Comparison of ENCODE assay signal across 1 cellular context in the genomic region with DNA sequence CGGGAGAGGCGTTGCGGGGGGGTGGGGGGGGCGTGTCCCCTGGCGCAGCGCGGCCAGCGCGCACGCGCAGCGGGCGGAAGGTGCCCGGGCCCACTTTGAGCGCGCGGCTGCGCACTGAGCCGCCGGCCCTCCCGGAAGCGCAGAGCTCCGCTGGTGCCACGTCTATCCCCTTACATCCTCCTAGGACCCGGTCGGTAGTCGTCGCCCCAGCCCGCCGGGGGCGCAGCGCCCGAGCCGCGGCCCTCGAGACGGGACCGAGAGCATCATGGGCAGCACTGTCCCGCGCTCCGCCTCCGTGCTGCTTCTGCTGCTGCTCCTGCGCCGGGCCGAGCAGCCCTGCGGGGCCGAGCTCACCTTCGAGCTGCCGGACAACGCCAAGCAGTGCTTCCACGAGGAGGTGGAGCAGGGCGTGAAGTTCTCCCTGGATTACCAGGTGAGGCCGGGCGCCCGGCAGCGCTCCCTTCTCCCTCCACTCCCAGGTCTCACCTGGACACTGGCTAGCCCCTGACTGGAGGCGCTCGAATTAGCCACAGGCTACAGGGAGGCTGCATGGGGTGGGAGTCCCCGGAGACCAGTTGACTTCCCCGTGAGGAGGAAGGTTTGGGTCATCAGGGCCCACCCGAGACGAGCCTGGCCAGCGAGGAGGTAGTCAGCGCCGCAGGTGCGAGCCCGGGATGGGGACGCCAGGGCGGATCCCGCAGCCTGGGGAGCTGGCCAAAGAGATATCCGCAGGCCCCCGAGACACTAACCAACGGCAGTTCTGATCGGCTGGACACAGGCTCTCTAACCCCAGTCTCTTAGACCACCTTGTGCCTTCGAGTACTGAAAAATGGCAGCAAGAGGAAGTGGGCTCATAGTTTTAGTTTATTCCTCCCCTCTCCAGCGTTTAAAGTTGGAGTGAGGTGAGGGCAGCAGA.
TF ChIP-seq lines count a peak whose summit lies in the region.

A gene (plus strand): TSS at position 128 of the 916 bp plus-strand sequence. CDS start 138 bp downstream, at position 266.

TF ChIP-seq in IMR-90, 13 proteins besides CTCF, POLR2A, EP300 and RAD21:
- TF ChIP-seq BHLHE40 (IDR thresholded peaks at IDR 0.05; ENCODE audit: low read depth, low read length) (0 out of 2 replicates have a peak, but pooled peaks have one; percentile 1), MAZ (IDR thresholded peaks at IDR 0.05; ENCODE audit: borderline replicate concordance, low read depth, low read length) (peak; percentile 54; the same call in 1 of the 2 replicates), MXI1 (IDR thresholded peaks at IDR 0.05; ENCODE audit: borderline replicate concordance, low read depth, low read length) (peak; percentile 63; the same call in 1 of the 2 replicates)
- TF ChIP-seq, protein P1, sequence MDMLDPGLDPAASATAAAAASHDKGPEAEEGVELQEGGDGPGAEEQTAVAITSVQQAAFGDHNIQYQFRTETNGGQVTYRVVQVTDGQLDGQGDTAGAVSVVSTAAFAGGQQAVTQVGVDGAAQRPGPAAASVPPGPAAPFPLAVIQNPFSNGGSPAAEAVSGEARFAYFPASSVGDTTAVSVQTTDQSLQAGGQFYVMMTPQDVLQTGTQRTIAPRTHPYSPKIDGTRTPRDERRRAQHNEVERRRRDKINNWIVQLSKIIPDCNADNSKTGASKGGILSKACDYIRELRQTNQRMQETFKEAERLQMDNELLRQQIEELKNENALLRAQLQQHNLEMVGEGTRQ (IDR thresholded peaks at IDR 0.05; ENCODE audit: low read depth, low read length): no peak
